Comparison of ENCODE assay signal across 1 cellular context in genomic region chr6:13574571-13575376, GRCh38.
TF ChIP-seq lines count a peak whose summit lies in the region.

SIRT5 (plus strand) TSS chr6:13574601; CDS start chr6:13584111, 9,510 bp downstream.

TF ChIP-seq in HepG2, 621 proteins besides CTCF, POLR2A, EP300 and RAD21 (continued from another document and continues in another):
- TF ChIP-seq KIAA2018 (CRISPR knock-in tag; IDR thresholded peaks at IDR 0.05; ENCODE audit: borderline replicate concordance) (no peak), U2AF2 (IDR thresholded peaks at IDR 0.05; ENCODE audit: low read depth, low read length) (no peak; the same call in 1 of the 2 replicates), ZNF556 (CRISPR knock-in tag; IDR thresholded peaks at IDR 0.05; ENCODE audit: borderline replicate concordance) (no peak), YEATS4 (CRISPR knock-in tag; IDR thresholded peaks at IDR 0.05; ENCODE audit: borderline replicate concordance) (peak; percentile 89), NCOA1 (CRISPR knock-in tag; IDR thresholded peaks at IDR 0.05) (no peak), ZSCAN25 (CRISPR knock-in tag; IDR thresholded peaks at IDR 0.05) (peak; percentile 66), KAT8 (CRISPR knock-in tag; IDR thresholded peaks at IDR 0.05) (peak; percentile 86), GTF2F1 (IDR thresholded peaks at IDR 0.05; ENCODE audit: low read length) (0 out of 2 replicates have a peak, but pooled peaks have one; percentile 17), PHB2 (IDR thresholded peaks at IDR 0.05; ENCODE audit: partially characterized antibody) (no peak), ZNF432 (CRISPR knock-in tag; IDR thresholded peaks at IDR 0.05; ENCODE audit: borderline replicate concordance) (no peak), HDAC1 (CRISPR knock-in tag; IDR thresholded peaks at IDR 0.05) (peak; percentile 76; the same call in 1 of the 2 replicates), ZNF264 (CRISPR knock-in tag; IDR thresholded peaks at IDR 0.05) (peak; percentile 77; the same call in 1 of the 2 replicates), TCF7L2 (IDR thresholded peaks at IDR 0.05; ENCODE audit: low read depth, low read length) (no peak), BATF2 (CRISPR knock-in tag; IDR thresholded peaks at IDR 0.05) (0 out of 2 replicates have a peak, but pooled peaks have one; percentile 13), ZNF768 (CRISPR knock-in tag; IDR thresholded peaks at IDR 0.05) (peak; percentile 59), ZFYVE20 (CRISPR knock-in tag; IDR thresholded peaks at IDR 0.05; ENCODE audit: borderline replicate concordance, low read depth) (no peak), ATF7 (IDR thresholded peaks at IDR 0.05) (no peak), ATF7 (CRISPR knock-in tag; IDR thresholded peaks at IDR 0.05) (peak; percentile 29; the same call in 1 of the 2 replicates), MAFF (IDR thresholded peaks at IDR 0.05; ENCODE audit: low read depth, low read length) (no peak), ZNF503 (CRISPR knock-in tag; IDR thresholded peaks at IDR 0.05) (no peak), PAWR (CRISPR knock-in tag; IDR thresholded peaks at IDR 0.05; ENCODE audit: borderline replicate concordance) (no peak), CCDC6 (CRISPR knock-in tag; IDR thresholded peaks at IDR 0.05) (peak; percentile 51; the same call in 1 of the 2 replicates), ZNF468 (CRISPR knock-in tag; IDR thresholded peaks at IDR 0.05) (no peak), ZNF251 (CRISPR knock-in tag; IDR thresholded peaks at IDR 0.05) (no peak), MXD1 (CRISPR knock-in tag; IDR thresholded peaks at IDR 0.05) (peak; percentile 88), CEBPB (IDR thresholded peaks at IDR 0.05; ENCODE audit: borderline replicate concordance, low read depth, low read length) (no peak), REL (CRISPR knock-in tag; conservative IDR thresholded peaks at IDR 0.05) (peak; percentile 85; the same call in 1 of the 2 replicates), SMAD1 (CRISPR knock-in tag; IDR thresholded peaks at IDR 0.05; ENCODE audit: borderline replicate concordance, low read depth) (no peak), ZNF367 (CRISPR knock-in tag; IDR thresholded peaks at IDR 0.05; ENCODE audit: borderline replicate concordance) (0 out of 2 replicates have a peak, but pooled peaks have one; percentile 27), MTF1 (CRISPR knock-in tag; IDR thresholded peaks at IDR 0.05) (no peak), KLF13 (CRISPR knock-in tag; IDR thresholded peaks at IDR 0.05) (peak; percentile 82; the same call in 1 of the 2 replicates), SALL2 (CRISPR knock-in tag; IDR thresholded peaks at IDR 0.05) (peak; percentile 65; the same call in 1 of the 2 replicates), ZNF101 (CRISPR knock-in tag; IDR thresholded peaks at IDR 0.05; ENCODE audit: borderline replicate concordance, low read depth) (no peak), ZFP36 (IDR thresholded peaks at IDR 0.05; ENCODE audit: borderline replicate concordance, low read depth, low read length, partially characterized antibody) (no peak), ZNF333 (CRISPR knock-in tag; IDR thresholded peaks at IDR 0.05; ENCODE audit: borderline replicate concordance) (peak; percentile 90), ELF4 (CRISPR knock-in tag; IDR thresholded peaks at IDR 0.05; ENCODE audit: borderline replicate concordance) (peak; percentile 75; the same call in 1 of the 2 replicates), ZBTB33 (CRISPR knock-in tag; IDR thresholded peaks at IDR 0.05) (peak; percentile 3), AHR (CRISPR knock-in tag; IDR thresholded peaks at IDR 0.05) (no peak; the same call in 1 of the 2 replicates), BRF2 (CRISPR knock-in tag; IDR thresholded peaks at IDR 0.05) (no peak; the same call in 1 of the 2 replicates), TFDP2 (CRISPR knock-in tag; IDR thresholded peaks at IDR 0.05) (peak; percentile 81), ZNF839 (CRISPR knock-in tag; IDR thresholded peaks at IDR 0.05; ENCODE audit: borderline replicate concordance) (peak; percentile 79), PBX3 (CRISPR knock-in tag; IDR thresholded peaks at IDR 0.05; ENCODE audit: borderline replicate concordance) (no peak), ZNF800 (CRISPR knock-in tag; IDR thresholded peaks at IDR 0.05) (peak; percentile 14; the same call in 1 of the 2 replicates)
